17 cellular contexts compared by ENCODE assay signal in the genomic region with DNA sequence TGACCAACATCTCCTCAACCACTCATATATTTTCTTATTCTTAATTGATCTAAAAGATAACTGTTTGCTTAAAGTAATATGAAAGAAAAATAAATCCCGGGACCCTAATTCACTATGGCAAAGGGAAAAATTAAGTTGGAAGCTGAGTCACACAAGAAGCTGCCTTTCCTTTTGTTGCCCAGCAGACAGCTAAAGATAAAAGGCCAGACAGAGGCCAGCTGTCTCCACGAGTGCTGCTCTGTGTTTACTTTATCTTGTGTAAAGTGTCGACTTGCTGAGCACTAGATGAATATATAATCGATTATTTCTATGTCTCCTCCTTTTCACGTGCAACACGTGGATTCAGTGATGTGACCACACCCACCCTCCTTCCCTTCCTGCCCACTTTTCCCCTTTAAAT. TPM values are rescaled to one million over a fixed set of nuclear protein-coding genes. Genes with fewer than 3 reads are reported as not detected.
DNase-seq lines count a peak whose midpoint lies in the region; ATAC-seq, FAIRE-seq and TF ChIP-seq lines count a peak whose summit lies in the region.
"Had no signal": no experiment of that assay in that cellular context is flagged by ENCODE, and none has a peak within 500 bp of the region (broad histone marks: within the 10 kb centered on the region; RNA-seq: fewer than 3 reads in every experiment).

No MANE protein-coding gene starts in this region.

- CTCF ChIA-PET in CD4-positive, alpha-beta T cell (lab: Charles Lee), result no interaction called here

- TF ChIP-seq CTCF in esophagus muscularis mucosa (IDR thresholded peaks at IDR 0.05), result no peak
- TF ChIP-seq CTCF in CD4-positive, alpha-beta T cell (IDR thresholded peaks at IDR 0.05), result no peak
- TF ChIP-seq CTCF in ovary (IDR thresholded peaks at IDR 0.05), result no peak

- peak; percentile 0 for DNase-seq in NCI-H146 (lab: John Stamatoyannopoulos, UW)
- DNase-seq in NCI-H146 treated with DMSO at 0.1 percent for 48 hours (lab: John Stamatoyannopoulos, UW; ENCODE audit: unreplicated experiment), result no peak
- DNase-seq in NCI-H748 treated with DMSO at 0.1 percent for 48 hours (lab: John Stamatoyannopoulos, UW), result peak; percentile 53
- DNase-seq in esophagus muscularis mucosa (ENCODE audit: extremely low spot score), result peak; percentile 7
- peak; percentile 22 for DNase-seq in small intestine
- DNase-seq in CD4-positive, alpha-beta T cell, result no peak
- DNase-seq in ovary, result no peak
- DNase-seq: H9, MG63, NCI-H226, OCI-M1, transverse colon had no signal

- H3K27ac Mint-ChIP-seq in CD4-positive, alpha-beta T cell, result no peak overlapping the region
- H3K27ac Mint-ChIP-seq: stimulated activated effector memory CD8-positive, alpha-beta T cell treated with anti-CD3 and anti-CD28 coated beads, Interleukin-12 subunit alpha, Interleukin-12 subunit beta, amount 100 ng/mL, for 72 hours had no signal

- no peaks in the 10 kb centered on the region for H3K36me3 Mint-ChIP-seq in CD4-positive, alpha-beta T cell (ENCODE audit: low read depth)
- H3K36me3 Mint-ChIP-seq: stimulated activated effector memory CD8-positive, alpha-beta T cell treated with anti-CD3 and anti-CD28 coated beads, Interleukin-12 subunit alpha, Interleukin-12 subunit beta, amount 100 ng/mL, for 72 hours had no signal

- no peak for ATAC-seq in HG03469 (IDR thresholded peaks at IDR 0.05; ENCODE audit: unreplicated experiment)
- ATAC-seq in CD4-positive, alpha-beta T cell (ENCODE audit: poor library complexity), result no peak
- ATAC-seq: stimulated activated effector memory CD8-positive, alpha-beta T cell treated with anti-CD3 and anti-CD28 coated beads, Interleukin-12 subunit alpha, Interleukin-12 subunit beta, amount 100 ng/mL, for 72 hours had no signal

- H3K4me3 Mint-ChIP-seq in CD4-positive, alpha-beta T cell, result no peak overlapping the region
- H3K4me3 Mint-ChIP-seq: H9; stimulated activated effector memory CD8-positive, alpha-beta T cell treated with anti-CD3 and anti-CD28 coated beads, Interleukin-12 subunit alpha, Interleukin-12 subunit beta, amount 100 ng/mL, for 72 hours had no signal

- no peak for TF ChIP-seq EP300 in esophagus muscularis mucosa (IDR thresholded peaks at IDR 0.05)
- TF ChIP-seq EP300 in ovary (IDR thresholded peaks at IDR 0.05), result no peak

- H3K36me3 ChIP-seq in esophagus muscularis mucosa (no peaks in the 10 kb centered on the region), small intestine (ENCODE audit: control insufficient read depth in 2 of 2, insufficient read depth in 2 of 2, low read length in 2 of 2) (no peaks in the 10 kb centered on the region), ovary (no peaks in the 10 kb centered on the region)
- H3K36me3 ChIP-seq: MG63, transverse colon had no signal

- no peaks in the 10 kb centered on the region for H3K27me3 ChIP-seq in esophagus muscularis mucosa
- no peaks in the 10 kb centered on the region for H3K27me3 ChIP-seq in small intestine (ENCODE audit: control insufficient read depth in 2 of 2, insufficient read depth in 2 of 2, low read length in 2 of 2)
- no peaks in the 10 kb centered on the region for H3K27me3 ChIP-seq in CD4-positive, alpha-beta T cell (ENCODE audit: control insufficient read depth, insufficient read depth, low read length)
- no peaks in the 10 kb centered on the region for H3K27me3 ChIP-seq in ovary
- H3K27me3 ChIP-seq: MG63, transverse colon had no signal

- H3K4me3 ChIP-seq in esophagus muscularis mucosa (no peak overlapping the region), small intestine (ENCODE audit: low read depth in 1 of 2, low read length in 2 of 2) (no peak overlapping the region), ovary (no peak overlapping the region)
- H3K4me3 ChIP-seq: MG63, skin epidermis, transverse colon had no signal

- H3K27me3 Mint-ChIP-seq in CD4-positive, alpha-beta T cell, result peaks cover 26% of the 10 kb centered on the region

- 28% methylated on average over 6 of the region's 6 CpGs for WGBS in esophagus muscularis mucosa
- 12 to 30% (median 19%) methylated on average over 6 of the region's 6 CpGs for WGBS in small intestine, 3 donors
- WGBS in ovary, 3 donors, result 8 to 25% (median 15%) methylated on average over 6 of the region's 6 CpGs

- H3K4me1 ChIP-seq in esophagus muscularis mucosa, result no peaks in the 10 kb centered on the region
- H3K4me1 ChIP-seq in small intestine (ENCODE audit: control insufficient read depth in 2 of 2, insufficient read depth in 1 of 2, low read depth in 1 of 2, low read length in 1 of 2), result no peaks in the 10 kb centered on the region
- no peaks in the 10 kb centered on the region for H3K4me1 ChIP-seq in ovary (ENCODE audit: insufficient read depth)
- H3K4me1 ChIP-seq: transverse colon had no signal

- POLR2A ChIA-PET in CD4-positive, alpha-beta T cell (lab: Charles Lee), result no interaction called here

- H3K9me3 ChIP-seq in esophagus muscularis mucosa (peaks cover 0 to 12% (median 0%) of the 10 kb centered on the region in 4 donors), small intestine (ENCODE audit: control insufficient read depth, low read depth) (no peaks in the 10 kb centered on the region), ovary (no peaks in the 10 kb centered on the region)
- peaks cover 6% of the 10 kb centered on the region for H3K9me3 ChIP-seq in CD4-positive, alpha-beta T cell (ENCODE audit: control insufficient read depth, low read length)
- H3K9me3 ChIP-seq: MG63 had no signal

- peaks cover 10% of the 10 kb centered on the region for H3K9me3 Mint-ChIP-seq in CD4-positive, alpha-beta T cell

- no peaks in the 10 kb centered on the region for H3K4me1 Mint-ChIP-seq in CD4-positive, alpha-beta T cell (ENCODE audit: low read depth)
- H3K4me1 Mint-ChIP-seq: stimulated activated effector memory CD8-positive, alpha-beta T cell treated with anti-CD3 and anti-CD28 coated beads, Interleukin-12 subunit alpha, Interleukin-12 subunit beta, amount 100 ng/mL, for 72 hours had no signal

- TF ChIP-seq POLR2A in esophagus muscularis mucosa (IDR thresholded peaks at IDR 0.05; ENCODE audit: low read depth), result no peak
- no peak for TF ChIP-seq POLR2A in ovary (IDR thresholded peaks at IDR 0.05)

- H3K27ac ChIP-seq in esophagus muscularis mucosa (replicated peaks in 1 of 4), result no peak overlapping the region
- H3K27ac ChIP-seq in small intestine (ENCODE audit: low read depth in 1 of 2, low read length in 1 of 2), result no peak overlapping the region
- H3K27ac ChIP-seq in CD4-positive, alpha-beta T cell (ENCODE audit: low read depth, low read length), result no peak overlapping the region
- H3K27ac ChIP-seq in ovary, result no peak overlapping the region
- H3K27ac ChIP-seq: skin epidermis, transverse colon had no signal

- FAIRE-seq in small intestine (lab: Jason Lieb, UNC), result no peak
- FAIRE-seq: A204.1, colon had no signal

- intact Hi-C loops in esophagus muscularis mucosa (cut with DNase I), result no loop called here
- intact Hi-C loops in CD4-positive, alpha-beta T cell (cut with DNase I, micrococcal nuclease), result no loop called here
- intact Hi-C loops in ovary (cut with DNase I), result no loop called here

RNA-seq across cellular contexts. Expression of a gene that starts 52.8 kb away (rescaled TPM):
- total RNA-seq in esophagus muscularis mucosa (10 to 100 TPM in 3 of 4 donors, 1 to 10 TPM in 1; 8.3 to 18.4 (median 15.7) TPM), ovary (10 to 100 TPM in 5 of 7 donors, 1 to 10 TPM in 2; 7.2 to 16.9 (median 12.7) TPM)
- polyA plus RNA-seq in small intestine (1 to 10 TPM; 2.2 to 4.2 (median 3.6) TPM), ovary (10 to 100 TPM in 1 of 2 donors, 1 to 10 TPM in 1; 5.5 to 12.6 TPM)
- total RNA-seq in CD4-positive, alpha-beta T cell, result 10 to 100 TPM; 46.1 to 46.9 TPM

Comparison
In these comparisons a context has a peak if more than half of its experiments do, and no peak if none do; other contexts are left out.
1. DNase-seq: peak in NCI-H146 (single experiment), NCI-H748 treated with DMSO at 0.1 percent for 48 hours (single experiment), esophagus muscularis mucosa (single experiment) and small intestine (single experiment); none in NCI-H146 treated with DMSO at 0.1 percent for 48 hours (single experiment), CD4-positive, alpha-beta T cell (0 of 10) and ovary (0 of 5).